32 cellular contexts compared by ENCODE assay signal in the genomic region with DNA sequence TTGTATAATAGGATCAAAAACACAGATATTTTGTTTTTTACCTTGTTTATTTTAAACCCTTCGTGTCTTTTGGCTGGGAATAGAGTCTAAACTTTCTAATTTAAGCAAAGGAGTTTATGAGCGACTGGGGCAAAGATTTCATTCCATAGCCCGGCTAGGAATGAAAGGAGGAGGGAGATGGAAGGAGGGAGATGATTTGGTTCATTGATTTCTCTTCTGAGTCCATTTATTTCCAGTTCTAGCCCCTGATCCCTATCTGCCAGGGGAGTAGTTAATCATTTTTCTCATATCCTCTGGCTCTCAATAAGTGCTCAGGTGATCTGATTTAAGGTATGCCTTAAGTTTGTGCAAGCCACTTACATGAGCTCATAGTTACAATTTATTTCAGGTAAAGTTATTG.
"Had no signal": no experiment of that assay in that cellular context is flagged by ENCODE, and none has a peak within 500 bp of the region (broad histone marks: within the 10 kb centered on the region; RNA-seq: fewer than 3 reads in every experiment).

No MANE protein-coding gene starts in this region.

- DNase-seq: activated CD4-positive, alpha-beta memory T cell treated with anti-CD3 and anti-CD28 coated beads for 36 hours; activated CD4-positive, alpha-beta T cell treated with anti-CD3 and anti-CD28 coated beads for 1 hour; activated CD4-positive, alpha-beta T cell treated with anti-CD3 and anti-CD28 coated beads, Interleukin-2, amount 10 ng/mL, durations not matched to agents 7 days and 5 days; activated CD4-positive, CD25-positive, alpha-beta regulatory T cell; activated CD8-positive, alpha-beta memory T cell treated with anti-CD3 and anti-CD28 coated beads, Interleukin-2, amount 50 U/mL, for 4 hours; activated gamma-delta T cell treated with Interleukin-2 at 50 U/mL for 16 hours; activated naive CD4-positive, alpha-beta T cell treated with anti-CD3 and anti-CD28 coated beads, Interleukin-2, amount 10 ng/mL, durations not matched to agents 7 days and 5 days; activated naive CD8-positive, alpha-beta T cell treated with anti-CD3 and anti-CD28 coated beads, Interleukin-2, amount 50 U/mL, for 24 hours; activated T-cell treated with anti-CD3 and anti-CD28 coated beads for 4 hours; activated T-cell treated with anti-CD3 and anti-CD28 coated beads, Interleukin-2, amount 50 U/mL, for 4 hours; aorta; brain microvascular endothelial cell; Kasumi-1; KG1; MG63; NCI-H1048; NCI-H1105 treated with DMSO at 0.1 percent for 48 hours; NCI-H1436; NCI-H1694; NCI-H1930; NCI-H2081 treated with DMSO at 0.1 percent for 48 hours; NCI-H345; NCI-H524 treated with DMSO at 0.1 percent for 48 hours; PC-3; SIG-M5; SW 1271; T-helper 1 cell; T1000; WERI-Rb-1 had no signal

- H3K27ac ChIP-seq: brain microvascular endothelial cell, RWPE1, WERI-Rb-1 had no signal

- FAIRE-seq: RCC 7860 had no signal

- H3K4me3 ChIP-seq: MG63 had no signal

- ATAC-seq: activated naive CD8-positive, alpha-beta T cell treated with anti-CD3 and anti-CD28 coated beads, Interleukin-2, amount 50 U/mL, for 24 hours; activated T-cell treated with anti-CD3 and anti-CD28 coated beads, Interleukin-2, amount 50 U/mL, for 4 hours; PC-3; Right ventricle myocardium inferior had no signal

- H3K9me3 ChIP-seq: MG63 had no signal

- H3K36me3 ChIP-seq: brain microvascular endothelial cell, MG63, WERI-Rb-1 had no signal
